Comparison of ENCODE assay signal across 1 cellular context in genomic region chr2:207766697-207767460, GRCh38.
TF ChIP-seq lines count a peak whose summit lies in the region.

No MANE protein-coding gene starts in this region.

TF ChIP-seq in HepG2, 621 proteins besides CTCF, POLR2A, EP300 and RAD21 (continued from another document and continues in another):
- TF ChIP-seq GABPA (IDR thresholded peaks at IDR 0.05; ENCODE audit: low read depth, low read length) (no peak), GABPA (CRISPR knock-in tag; IDR thresholded peaks at IDR 0.05; ENCODE audit: low read depth) (0 out of 2 replicates have a peak, but pooled peaks have one; percentile 47), MEF2D (CRISPR knock-in tag; IDR thresholded peaks at IDR 0.05) (0 out of 2 replicates have a peak, but pooled peaks have one; percentile 13), DMAP1 (CRISPR knock-in tag; IDR thresholded peaks at IDR 0.05) (no peak), THRA (CRISPR knock-in tag; IDR thresholded peaks at IDR 0.05; ENCODE audit: borderline replicate concordance) (0 out of 2 replicates have a peak, but pooled peaks have one; percentile 36), KLF15 (CRISPR knock-in tag; IDR thresholded peaks at IDR 0.05; ENCODE audit: borderline replicate concordance) (no peak), SMAD1 (CRISPR knock-in tag; IDR thresholded peaks at IDR 0.05; ENCODE audit: borderline replicate concordance, low read depth) (0 out of 2 replicates have a peak, but pooled peaks have one; percentile 68), HES4 (CRISPR knock-in tag; IDR thresholded peaks at IDR 0.05; ENCODE audit: borderline replicate concordance) (peak; percentile 90), NFE2L2 (IDR thresholded peaks at IDR 0.05; ENCODE audit: low read length) (no peak), AKAP8 (CRISPR knock-in tag; IDR thresholded peaks at IDR 0.05) (peak; percentile 37; the same call in 1 of the 2 replicates), RARA (CRISPR knock-in tag; IDR thresholded peaks at IDR 0.05) (peak; percentile 34; the same call in 1 of the 2 replicates), BHLHE40 (IDR thresholded peaks at IDR 0.05; ENCODE audit: low read length) (peak; percentile 66), ZNF260 (CRISPR knock-in tag; IDR thresholded peaks at IDR 0.05; ENCODE audit: borderline replicate concordance, low read depth) (no peak), FOSL2 (CRISPR knock-in tag; IDR thresholded peaks at IDR 0.05) (0 out of 2 replicates have a peak, but pooled peaks have one; percentile 6), TEF (CRISPR knock-in tag; IDR thresholded peaks at IDR 0.05) (no peak), ZNF543 (CRISPR knock-in tag; IDR thresholded peaks at IDR 0.05) (no peak), PHF21A (CRISPR knock-in tag; IDR thresholded peaks at IDR 0.05) (no peak), LRRFIP1 (CRISPR knock-in tag; conservative IDR thresholded peaks at IDR 0.05) (no peak), ZNF670 (CRISPR knock-in tag; IDR thresholded peaks at IDR 0.05; ENCODE audit: borderline replicate concordance) (peak; percentile 32; the same call in 1 of the 2 replicates), KMT2A (CRISPR knock-in tag; IDR thresholded peaks at IDR 0.05) (peak; percentile 80), ZNF883 (CRISPR knock-in tag; IDR thresholded peaks at IDR 0.05; ENCODE audit: not compliant biosample characterization) (no peak), BCL6 (CRISPR knock-in tag; IDR thresholded peaks at IDR 0.05) (peak; percentile 71; the same call in 1 of the 2 replicates), ZKSCAN8 (CRISPR knock-in tag; IDR thresholded peaks at IDR 0.05; ENCODE audit: borderline replicate concordance) (no peak), ZSCAN9 (CRISPR knock-in tag; IDR thresholded peaks at IDR 0.05; ENCODE audit: borderline replicate concordance) (peak; percentile 37; the same call in 1 of the 2 replicates), ZSCAN30 (CRISPR knock-in tag; IDR thresholded peaks at IDR 0.05) (no peak), BCL3 (CRISPR knock-in tag; IDR thresholded peaks at IDR 0.05) (peak; percentile 48; the same call in 1 of the 2 replicates), YY1 (IDR thresholded peaks at IDR 0.05; ENCODE audit: insufficient read depth, insufficient replicate concordance, low read depth, low read length) (peak; percentile 43), EED (CRISPR knock-in tag; IDR thresholded peaks at IDR 0.05) (peak; percentile 64; the same call in 1 of the 2 replicates), SP140L (CRISPR knock-in tag; IDR thresholded peaks at IDR 0.05; ENCODE audit: borderline replicate concordance) (no peak), IKZF4 (CRISPR knock-in tag; IDR thresholded peaks at IDR 0.05; ENCODE audit: borderline replicate concordance, low read depth, not compliant biosample characterization) (peak; percentile 47), USF2 (IDR thresholded peaks at IDR 0.05; ENCODE audit: low read depth, low read length) (no peak), USF2 (CRISPR knock-in tag; IDR thresholded peaks at IDR 0.05; ENCODE audit: borderline replicate concordance) (no peak; the same call in 1 of the 2 replicates), TFDP2 (CRISPR knock-in tag; IDR thresholded peaks at IDR 0.05) (peak; percentile 62), ARNTL (CRISPR knock-in tag; IDR thresholded peaks at IDR 0.05) (peak; percentile 49; the same call in 1 of the 2 replicates), RBM39 (IDR thresholded peaks at IDR 0.05; ENCODE audit: low read depth, low read length, poor library complexity, severe bottlenecking) (no peak), ZBTB8A (CRISPR knock-in tag; IDR thresholded peaks at IDR 0.05; ENCODE audit: borderline replicate concordance, low read depth) (no peak), HNF4G (IDR thresholded peaks at IDR 0.05; ENCODE audit: borderline replicate concordance, low read depth, low read length) (no peak), HNF4G (CRISPR knock-in tag; IDR thresholded peaks at IDR 0.05; ENCODE audit: borderline replicate concordance, low read depth) (no peak), TOE1 (CRISPR knock-in tag; IDR thresholded peaks at IDR 0.05) (no peak), HNRNPL (IDR thresholded peaks at IDR 0.05; ENCODE audit: low read depth, low read length) (no peak), MTA1 (CRISPR knock-in tag; IDR thresholded peaks at IDR 0.05; ENCODE audit: borderline replicate concordance) (0 out of 2 replicates have a peak, but pooled peaks have one; percentile 16), MXD1 (CRISPR knock-in tag; IDR thresholded peaks at IDR 0.05) (peak; percentile 12; the same call in 1 of the 2 replicates), FOXA3 (CRISPR knock-in tag; IDR thresholded peaks at IDR 0.05) (0 out of 2 replicates have a peak, but pooled peaks have one; percentile 12), KDM2A (CRISPR knock-in tag; IDR thresholded peaks at IDR 0.05; ENCODE audit: borderline replicate concordance, low read depth) (no peak), ZNF253 (CRISPR knock-in tag; IDR thresholded peaks at IDR 0.05; ENCODE audit: borderline replicate concordance) (0 out of 2 replicates have a peak, but pooled peaks have one; percentile 68), GLI4 (CRISPR knock-in tag; IDR thresholded peaks at IDR 0.05; ENCODE audit: borderline replicate concordance) (peak; percentile 84; the same call in 1 of the 2 replicates), ZHX2 (IDR thresholded peaks at IDR 0.05; ENCODE audit: low read depth) (peak; percentile 26; the same call in 1 of the 2 replicates), ZHX2 (CRISPR knock-in tag; IDR thresholded peaks at IDR 0.05; ENCODE audit: borderline replicate concordance) (no peak), CBX5 (CRISPR knock-in tag; IDR thresholded peaks at IDR 0.05; ENCODE audit: borderline replicate concordance) (no peak), FOXP1 (IDR thresholded peaks at IDR 0.05) (no peak), FOXP1 (CRISPR knock-in tag; IDR thresholded peaks at IDR 0.05) (peak; percentile 21; the same call in 1 of the 2 replicates), ZMYM4 (CRISPR knock-in tag; IDR thresholded peaks at IDR 0.05) (peak; percentile 42; the same call in 1 of the 2 replicates), RBM22 (optimal IDR thresholded peaks at IDR 0.05; ENCODE audit: low read length) (no peak)
